Comparison of ENCODE assay signal across 2 cellular contexts in genomic region chr18:58640428-58640805, GRCh38.
TF ChIP-seq lines count a peak whose summit lies in the region.

No MANE protein-coding gene starts in this region.

TF ChIP-seq in GM23338, 12 proteins besides CTCF, POLR2A, EP300 and RAD21:
- TF ChIP-seq ZNF114 (CRISPR knock-in tag; IDR thresholded peaks at IDR 0.05) (no peak), CREB1 (CRISPR knock-in tag; IDR thresholded peaks at IDR 0.05; ENCODE audit: low read depth) (no peak), EZH2phosphoT487 (IDR thresholded peaks at IDR 0.05; ENCODE audit: unreplicated experiment) (no peak), ETS1 (IDR thresholded peaks at IDR 0.05) (no peak), POLR2AphosphoS5 (IDR thresholded peaks at IDR 0.05; ENCODE audit: low read depth) (no peak), REST (IDR thresholded peaks at IDR 0.05; ENCODE audit: unreplicated experiment) (no peak), EZH2 (IDR thresholded peaks at IDR 0.05; ENCODE audit: low read depth, unreplicated experiment) (no peak), STAT1 (IDR thresholded peaks at IDR 0.05; ENCODE audit: unreplicated experiment) (no peak), ZNF331 (CRISPR knock-in tag; IDR thresholded peaks at IDR 0.05; ENCODE audit: low read depth) (no peak), NANOG (IDR thresholded peaks at IDR 0.05; ENCODE audit: borderline replicate concordance) (no peak)

TF ChIP-seq in H1, 55 proteins besides CTCF, POLR2A, EP300 and RAD21:
- peak; percentile 76 for TF ChIP-seq TAF7 (optimal IDR thresholded peaks at IDR 0.05; ENCODE audit: borderline replicate concordance, low read depth, low read length)
- no peak for TF ChIP-seq SIX5 (IDR thresholded peaks at IDR 0.05; ENCODE audit: low read depth, low read length)
- no peak for TF ChIP-seq TBP (IDR thresholded peaks at IDR 0.05; ENCODE audit: low read depth, low read length)
- no peak for TF ChIP-seq HDAC6 (IDR thresholded peaks at IDR 0.05; ENCODE audit: low read depth, low read length)
- no peak for TF ChIP-seq EZH2 (IDR thresholded peaks at IDR 0.05; ENCODE audit: low read depth, low read length, severe bottlenecking)
